13 cellular contexts compared by ENCODE assay signal in the genomic region with DNA sequence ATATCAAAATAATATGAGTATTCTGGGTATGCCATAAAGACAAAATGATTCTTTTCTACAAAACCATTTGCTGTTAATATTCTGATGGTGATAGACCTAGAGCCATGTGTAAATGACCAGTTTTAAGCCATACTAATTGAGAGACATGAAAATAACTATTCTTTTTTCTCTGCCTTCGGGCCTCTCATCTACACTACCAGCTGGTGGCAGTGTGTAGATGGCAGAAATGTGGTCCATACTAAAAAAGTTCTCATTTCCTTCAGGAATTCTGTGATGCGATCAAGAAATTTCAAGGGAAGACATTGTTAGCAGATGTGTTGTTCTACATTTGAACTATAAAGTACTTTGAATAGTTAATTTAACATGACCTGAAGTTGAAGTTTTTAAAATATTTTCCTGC.
DNase-seq lines count a peak whose midpoint lies in the region; FAIRE-seq and TF ChIP-seq lines count a peak whose summit lies in the region.
"Had no signal": no experiment of that assay in that cellular context is flagged by ENCODE, and none has a peak within 500 bp of the region (broad histone marks: within the 10 kb centered on the region; RNA-seq: fewer than 3 reads in every experiment).

No MANE protein-coding gene starts in this region.

- no peak overlapping the region for H3K27ac ChIP-seq in parathyroid adenoma
- H3K27ac ChIP-seq: RWPE1 had no signal

- no peak overlapping the region for H3K4me2 ChIP-seq in parathyroid adenoma (ENCODE audit: low read length)

- DNase-seq in GM06990 (ENCODE audit: extremely low read depth, insufficient read length), result no peak
- peak; percentile 12 for DNase-seq in NCI-H526 treated with DMSO at 0.1 percent for 48 hours (lab: John Stamatoyannopoulos, UW)
- DNase-seq in bronchial epithelial cell (ENCODE audit: low read depth), result peak; percentile 9
- no peak for DNase-seq in central memory CD4-positive, alpha-beta T cell
- no peak for DNase-seq in NCI-H2029 (lab: John Stamatoyannopoulos, UW)
- no peak for DNase-seq in KG1 (lab: John Stamatoyannopoulos, UW)
- DNase-seq: activated CD8-positive, alpha-beta T cell treated with anti-CD3 and anti-CD28 coated beads for 36 hours; activated gamma-delta T cell treated with Interleukin-2 at 50 U/mL for 16 hours; islet precursor cell; NCI-H2029 treated with DMSO at 0.1 percent for 48 hours; T1000 had no signal

- no peak overlapping the region for H3K9ac ChIP-seq in parathyroid adenoma

- FAIRE-seq in bronchial epithelial cell (lab: Jason Lieb, UNC), result no peak

- H3K4me3 ChIP-seq in GM06990 (replicated peaks; ENCODE audit: low read depth, low read length) (no peak overlapping the region), bronchial epithelial cell (ENCODE audit: low read depth, low read length) (no peak overlapping the region), parathyroid adenoma (ENCODE audit: low read depth, low read length) (no peak overlapping the region)

- no peaks in the 10 kb centered on the region for H3K79me2 ChIP-seq in parathyroid adenoma

- no peaks in the 10 kb centered on the region for H3K27me3 ChIP-seq in GM06990 (replicated peaks; ENCODE audit: control insufficient read depth, insufficient read depth, low read length)
- H3K27me3 ChIP-seq in bronchial epithelial cell (ENCODE audit: control insufficient read depth, insufficient read depth, low read length), result no peaks in the 10 kb centered on the region
- H3K27me3 ChIP-seq in parathyroid adenoma (ENCODE audit: control insufficient read depth, insufficient read depth, low read length), result no peaks in the 10 kb centered on the region

- no peaks in the 10 kb centered on the region for H3K9me3 ChIP-seq in parathyroid adenoma (ENCODE audit: control insufficient read depth, low read length)

- no peak overlapping the region for H2AFZ ChIP-seq in parathyroid adenoma

- H3K36me3 ChIP-seq in GM06990 (ENCODE audit: control insufficient read depth, insufficient read depth, low read length) (no peaks in the 10 kb centered on the region), bronchial epithelial cell (ENCODE audit: control insufficient read depth, insufficient read depth, low read length) (no peaks in the 10 kb centered on the region), parathyroid adenoma (ENCODE audit: control insufficient read depth, insufficient read depth, low read length) (no peaks in the 10 kb centered on the region)

- TF ChIP-seq CTCF in GM06990 (IDR thresholded peaks at IDR 0.05; ENCODE audit: insufficient read depth, low read length, poor library complexity, severe bottlenecking), result peak; percentile 34
- TF ChIP-seq CTCF in bronchial epithelial cell (IDR thresholded peaks at IDR 0.05; ENCODE audit: insufficient read depth, low read length, severe bottlenecking), result peak; percentile 8
- peak; percentile 54 for TF ChIP-seq CTCF in parathyroid adenoma (IDR thresholded peaks at IDR 0.05)

- no peaks in the 10 kb centered on the region for H3K4me1 ChIP-seq in parathyroid adenoma

Comparison
In these comparisons a context has a peak if more than half of its experiments do, and no peak if none do; other contexts are left out.
1. DNase-seq: peak in NCI-H526 treated with DMSO at 0.1 percent for 48 hours (single experiment) and bronchial epithelial cell (single experiment); none in GM06990 (single experiment), central memory CD4-positive, alpha-beta T cell (single experiment), NCI-H2029 (single experiment) and KG1 (single experiment).
2. Peak in every context shown above with its lines, with median percentiles within 50 percentile points of each other: CTCF ChIP-seq.